9 cellular contexts compared by ENCODE assay signal in the genomic region with DNA sequence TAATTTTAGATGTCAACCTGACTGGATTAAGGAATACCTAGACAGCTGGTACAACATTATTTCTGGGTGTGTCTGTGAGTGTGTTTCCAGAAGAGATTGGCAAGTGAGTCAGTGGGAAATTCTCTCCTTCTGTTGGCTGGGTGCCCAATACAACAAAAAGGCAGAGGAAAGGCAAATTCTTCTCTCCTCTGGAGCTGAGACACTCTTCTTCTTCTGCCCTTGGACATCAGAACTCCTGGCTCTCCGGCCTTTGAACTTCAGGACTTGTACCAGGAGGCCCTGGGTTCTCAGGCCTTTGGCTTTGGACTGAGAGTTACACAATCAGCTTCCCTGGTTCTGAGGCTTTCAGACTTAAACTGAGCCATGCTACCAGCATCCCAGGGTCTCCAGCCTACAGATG. TPM values are rescaled to one million over a fixed set of nuclear protein-coding genes. Genes with fewer than 3 reads are reported as not detected.
A peak's percentile ranks its signal among the peaks of the same experiment; 100 is the strongest.
DNase-seq lines count a peak whose midpoint lies in the region; ATAC-seq and TF ChIP-seq lines count a peak whose summit lies in the region.
"Had no signal": no experiment of that assay in that cellular context is flagged by ENCODE, and none has a peak within 500 bp of the region (broad histone marks: within the 10 kb centered on the region; RNA-seq: fewer than 3 reads in every experiment).

No MANE protein-coding gene starts in this region.

- DNase-seq in AG10803 (ENCODE audit: low read depth) (peak; percentile 57), NCI-H460 (ENCODE audit: extremely low read depth, low read depth) (peak; percentile 69), fibroblast of peridontal ligament (ENCODE audit: extremely low read depth) (peak; percentile 70), NCI-H526 (lab: John Stamatoyannopoulos, UW) (no peak)
- DNase-seq: activated T-cell treated with anti-CD3 and anti-CD28 coated beads, Interleukin-2, amount 50 U/mL, for 4 hours; stimulated activated CD8-positive, alpha-beta memory T cell treated with anti-CD3 and anti-CD28 coated beads, Interleukin-4, amount 100 ng/mL, for 48 hours had no signal

- TF ChIP-seq CTCF in AG10803 (conservative IDR thresholded peaks at IDR 0.05; ENCODE audit: low read length), result no peak

- no peak overlapping the region for H3K4me3 ChIP-seq in AG10803 (ENCODE audit: low read length)
- H3K4me3 ChIP-seq: Peyer's patch had no signal

- ATAC-seq in HG03342 (IDR thresholded peaks at IDR 0.05; ENCODE audit: unreplicated experiment) (no peak), HG02610 (IDR thresholded peaks at IDR 0.05; ENCODE audit: unreplicated experiment) (no peak)
- ATAC-seq: activated T-cell treated with anti-CD3 and anti-CD28 coated beads, Interleukin-2, amount 50 U/mL, for 4 hours had no signal

RNA-seq across cellular contexts. Expression of a gene that starts 7.8 kb away (rescaled TPM):
- total RNA-seq in NCI-H460 (2014; rRNA removed; shearing (Covaris generic)), result 11.4 and 12.6 TPM in 2 replicates
- polyA plus RNA-seq in NCI-H460 (2014; cell fraction: nucleus; rRNA removed), result 18.4 and 25.3 TPM in 2 replicates

RNA-seq across cellular contexts. Expression of a gene that starts 11.4 kb away (rescaled TPM):
- total RNA-seq in NCI-H460 (2014; rRNA removed; shearing (Covaris generic)), result 6.0 and 6.8 TPM in 2 replicates
- 20.8 and 27.7 TPM in 2 replicates for polyA plus RNA-seq in NCI-H460 (2014; cell fraction: nucleus; rRNA removed)

RNA-seq across cellular contexts. Expression of a gene that starts 29.3 kb away (rescaled TPM):
- total RNA-seq in NCI-H460 (2014; rRNA removed; shearing (Covaris generic)), result 14.3 and 17.6 TPM in 2 replicates
- 11.9 and 19.0 TPM in 2 replicates for polyA plus RNA-seq in NCI-H460 (2014; cell fraction: nucleus; rRNA removed)

RNA-seq across cellular contexts. Expression of a gene that starts 46.0 kb away (rescaled TPM):
- total RNA-seq in NCI-H460 (2014; rRNA removed; shearing (Covaris generic)), result 2.6 and 2.9 TPM in 2 replicates
- polyA plus RNA-seq in NCI-H460 (2014; cell fraction: nucleus; rRNA removed), result 5.3 and 13.2 TPM in 2 replicates

Comparison
In these comparisons a context has a peak if more than half of its experiments do, and no peak if none do; other contexts are left out.
1. DNase-seq: peak in AG10803 (single experiment), NCI-H460 (single experiment) and fibroblast of peridontal ligament (single experiment); none in NCI-H526 (0 of 2).